In genomic region chr16:49484454-49484853, GRCh38 we compare ENCODE assay signal across 8 cellular contexts.
DNase-seq lines count a peak whose midpoint lies in the region; ATAC-seq, FAIRE-seq and TF ChIP-seq lines count a peak whose summit lies in the region.

No MANE protein-coding gene starts in this region.

- dilution Hi-C loops in mammary epithelial cell (cut with HindIII; ENCODE audit: low sequenced_read_pairs), result no loop called here

- intact Hi-C loops in heart left ventricle (cut with DNase I) (loop anchor here in 2 of 10 donors (5.0 to 10.0 kb wide), 2 partner anchors 72 to 270 kb away; no protein-coding TSS in a partner anchor), mammary epithelial cell (cut with micrococcal nuclease) (no loop called here)

- H4K20me1 ChIP-seq in mammary epithelial cell (ENCODE audit: insufficient read depth, low read length), result no peaks in the 10 kb centered on the region

- peaks cover 0 to 13% (median 6%) of the 10 kb centered on the region in 12 donors for H3K4me1 ChIP-seq in heart left ventricle
- no peaks in the 10 kb centered on the region for H3K4me1 ChIP-seq in mammary epithelial cell (ENCODE audit: insufficient read depth, low read length)

- TF ChIP-seq POLR2A in heart left ventricle (IDR thresholded peaks at IDR 0.05), result no peak

- H3K36me3 ChIP-seq in heart left ventricle, result no peaks in the 10 kb centered on the region
- no peaks in the 10 kb centered on the region for H3K36me3 ChIP-seq in mammary epithelial cell (ENCODE audit: insufficient read depth, low read length)

- H3K27me3 ChIP-seq in heart left ventricle, result no peaks in the 10 kb centered on the region
- no peaks in the 10 kb centered on the region for H3K27me3 ChIP-seq in mammary epithelial cell (ENCODE audit: insufficient read depth, low read length)

- DNase-seq in stimulated activated CD4-positive, alpha-beta T cell treated with anti-CD3 and anti-CD28 coated beads, Interleukin-12 subunit alpha, Interleukin-12 subunit beta, amount 100 ng/mL, for 4 hours, result peak; percentile 24
- DNase-seq in stimulated activated CD4-positive, alpha-beta T cell treated with anti-CD3 and anti-CD28 coated beads, Interleukin-4, amount 100 ng/mL, for 24 hours, result no peak
- DNase-seq in SK-N-DZ (ENCODE audit: low spot score) (peak; percentile 43), heart left ventricle (peak; percentile 70 to 89 (median 77)), retina (peak; percentile 62), RCC 7860 (ENCODE audit: low spot score) (no peak), mammary epithelial cell (no peak)

- H3K9ac ChIP-seq in mammary epithelial cell (ENCODE audit: insufficient read depth, low read length), result no peak overlapping the region

- ATAC-seq in heart left ventricle (peak; percentile 99 to 100 (median 100)), GM18907 (IDR thresholded peaks at IDR 0.05; ENCODE audit: unreplicated experiment) (no peak)

- peaks cover 0 to 3% (median 0%) of the 10 kb centered on the region in 12 donors for H3K9me3 ChIP-seq in heart left ventricle
- no peaks in the 10 kb centered on the region for H3K9me3 ChIP-seq in mammary epithelial cell (replicated peaks; ENCODE audit: insufficient read depth, low read length)

- H3K79me2 ChIP-seq in mammary epithelial cell (ENCODE audit: insufficient read depth, low read length), result no peaks in the 10 kb centered on the region

- H3K4me3 ChIP-seq in heart left ventricle (peak overlapping the region in 10 of 12 donors; percentile 2 to 44 (median 24)), mammary epithelial cell (replicated peaks in 1 of 3; ENCODE audit: insufficient read depth in 1 of 3, low read depth in 2 of 3, low read length in 3 of 3) (no peak overlapping the region)

- 1 to 17% (median 3%) methylated on average over 18 of the region's 18 CpGs for WGBS in heart left ventricle, 4 donors
- WGBS in mammary epithelial cell (ENCODE audit: low coverage, missing lambda C conversion rate), result 7% methylated on average over 4 of the region's 18 CpGs

- no TSS peak for BruUV-seq in mammary epithelial cell (replicated peaks; lab: Mats Ljungman, UMichigan)

- H3K27ac ChIP-seq in heart left ventricle (peak overlapping the region in 1 of 12 donors; percentile 34), mammary epithelial cell (ENCODE audit: insufficient read depth, low read depth, low read length) (no peak overlapping the region)

- FAIRE-seq in RCC 7860 (lab: Jason Lieb, UNC), result no peak

- no peak for TF ChIP-seq CTCF in heart left ventricle (IDR thresholded peaks at IDR 0.05)
- no peak for TF ChIP-seq CTCF in mammary epithelial cell (conservative IDR thresholded peaks at IDR 0.05 in 1 of 2, IDR thresholded peaks at IDR 0.05 in 1 of 2; ENCODE audit: extremely low read depth in 1 of 2, insufficient read depth in 1 of 2, low read depth in 1 of 2, low read length in 2 of 2)

- H3K4me2 ChIP-seq in mammary epithelial cell (ENCODE audit: insufficient read depth, low read depth, low read length), result no peak overlapping the region

- in situ Hi-C loops in mammary epithelial cell (cut with MboI; ENCODE audit: low sequenced_read_pairs in 2 of 2), result no loop called here

- CTCF ChIA-PET in mammary epithelial cell (lab: Charles Lee; ENCODE audit: low non-redundant PET), result no interaction called here

- no peak overlapping the region for H2AFZ ChIP-seq in mammary epithelial cell (ENCODE audit: low read depth, low read length)

Comparison
In these comparisons a context has a peak if more than half of its experiments do, and no peak if none do; other contexts are left out.
1. DNase-seq: peak in stimulated activated CD4-positive, alpha-beta T cell treated with anti-CD3 and anti-CD28 coated beads, Interleukin-12 subunit alpha, Interleukin-12 subunit beta, amount 100 ng/mL, for 4 hours (single experiment), SK-N-DZ (single experiment), heart left ventricle (5 of 5) and retina (single experiment); none in stimulated activated CD4-positive, alpha-beta T cell treated with anti-CD3 and anti-CD28 coated beads, Interleukin-4, amount 100 ng/mL, for 24 hours (single experiment), RCC 7860 (single experiment) and mammary epithelial cell (single experiment).
2. H3K4me3 ChIP-seq: peak in heart left ventricle (10 of 12); none in mammary epithelial cell (0 of 3).